In the genomic region with DNA sequence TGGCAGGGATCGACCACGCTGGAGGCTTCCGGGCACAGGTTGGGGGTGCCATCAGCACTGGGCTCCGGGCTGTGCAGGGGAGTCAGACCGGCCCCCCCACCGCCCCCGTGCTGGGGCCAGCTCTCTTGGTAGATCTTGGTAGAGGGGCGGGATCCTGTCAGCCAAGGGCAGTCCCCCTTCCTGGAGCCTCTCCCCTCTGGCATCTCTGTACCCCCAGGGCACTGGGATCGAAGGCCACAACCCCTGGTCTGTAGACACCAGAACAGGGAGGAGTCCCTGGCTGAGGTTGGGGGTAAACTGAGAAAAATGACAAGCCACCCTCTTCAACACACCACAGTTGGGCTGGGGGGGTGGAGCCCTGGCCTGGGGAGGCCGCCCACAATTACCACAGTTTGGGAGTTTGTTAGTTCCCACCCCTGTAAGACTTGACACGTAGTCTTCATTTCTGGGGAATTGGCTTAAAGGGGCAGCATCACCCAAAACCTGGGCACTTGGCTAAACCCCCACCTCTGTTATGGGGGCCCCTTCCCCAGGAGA, we compare ENCODE assay signal across 9 cellular contexts. TPM values are rescaled to one million over a fixed set of nuclear protein-coding genes. Genes with fewer than 3 reads are reported as not detected.
A peak's percentile ranks its signal among the peaks of the same experiment; 100 is the strongest.
DNase-seq lines count a peak whose midpoint lies in the region; ATAC-seq, FAIRE-seq and TF ChIP-seq lines count a peak whose summit lies in the region.
"Had no signal": no experiment of that assay in that cellular context is flagged by ENCODE, and none has a peak within 500 bp of the region (broad histone marks: within the 10 kb centered on the region; RNA-seq: fewer than 3 reads in every experiment).

No MANE protein-coding gene starts in this region.

- POLR2A ChIA-PET in HepG2 (lab: Yijun Ruan, JAX), result interaction anchor here (0.7 to 2.5 kb wide), 5 partner anchors 11 to 146 kb away, joined by 3 to 19 read pairs (median 4); a partner anchor contains a TSS

- H3K4me3 ChIP-seq in HepG2 (replicated peaks in 1 of 3; ENCODE audit: insufficient read depth in 1 of 3, low read depth in 2 of 3, low read length in 3 of 3) (peak overlapping the region; percentile 85 to 92 (median 91)), right lobe of liver (peak overlapping the region in 1 of 3 donors; percentile 91), mammary epithelial cell (replicated peaks in 1 of 3; ENCODE audit: insufficient read depth in 1 of 3, low read depth in 2 of 3, low read length in 3 of 3) (peak overlapping the region; percentile 63 to 80 (median 71)), mesodermal cell (ENCODE audit: extremely low read depth, insufficient read depth, low read length, poor library complexity, severe bottlenecking) (peak overlapping the region; percentile 83)

- ATAC-seq in HepG2 (no peak), right lobe of liver (no peak), HG02642 (IDR thresholded peaks at IDR 0.05; ENCODE audit: poor library complexity, unreplicated experiment) (no peak)

- no peak for TF ChIP-seq RAD21 in HepG2 (CRISPR knock-in tag; IDR thresholded peaks at IDR 0.05)

- no peaks in the 10 kb centered on the region for H3K36me3 ChIP-seq in HepG2 (replicated peaks in 1 of 2; ENCODE audit: control insufficient read depth in 1 of 2, insufficient read depth in 2 of 2, low read length in 2 of 2)
- H3K36me3 ChIP-seq in right lobe of liver, result no peaks in the 10 kb centered on the region
- H3K36me3 ChIP-seq in mammary epithelial cell (ENCODE audit: insufficient read depth, low read length), result no peaks in the 10 kb centered on the region
- H3K36me3 ChIP-seq in mesodermal cell (ENCODE audit: control insufficient read depth, insufficient read depth, low read length), result peaks cover 7% of the 10 kb centered on the region

- H3K27ac ChIP-seq in HepG2 (ENCODE audit: extremely low read length, insufficient read depth, low read length) (no peak overlapping the region), right lobe of liver (no peak overlapping the region), mammary epithelial cell (ENCODE audit: insufficient read depth, low read depth, low read length) (no peak overlapping the region), mesodermal cell (ENCODE audit: low read depth, low read length, severe bottlenecking) (no peak overlapping the region)

- no peak overlapping the region for H2AFZ ChIP-seq in HepG2 (ENCODE audit: low read length)
- peak overlapping the region; percentile 97 for H2AFZ ChIP-seq in mammary epithelial cell (ENCODE audit: low read depth, low read length)

- H3K9me3 ChIP-seq in HepG2 (ENCODE audit: low read length), result no peaks in the 10 kb centered on the region
- no peaks in the 10 kb centered on the region for H3K9me3 ChIP-seq in right lobe of liver
- no peaks in the 10 kb centered on the region for H3K9me3 ChIP-seq in mammary epithelial cell (replicated peaks; ENCODE audit: insufficient read depth, low read length)
- no peaks in the 10 kb centered on the region for H3K9me3 ChIP-seq in mesodermal cell (ENCODE audit: control insufficient read depth, low read length)

- CTCF ChIA-PET in HepG2 (lab: Yijun Ruan, JAX; ENCODE audit: low intra/inter-chr PET ratio, low total read pairs) (no interaction called here), mammary epithelial cell (lab: Charles Lee; ENCODE audit: low non-redundant PET) (no interaction called here)

- H3K4me2 ChIP-seq in HepG2 (ENCODE audit: low read depth, low read length) (peak overlapping the region; percentile 84), mammary epithelial cell (ENCODE audit: insufficient read depth, low read depth, low read length) (peak overlapping the region; percentile 100)

- H4K20me1 ChIP-seq in HepG2 (ENCODE audit: insufficient read depth, low read length) (no peaks in the 10 kb centered on the region), mammary epithelial cell (ENCODE audit: insufficient read depth, low read length) (no peaks in the 10 kb centered on the region)

- TF ChIP-seq CTCF in HepG2 (CRISPR knock-in tag; IDR thresholded peaks at IDR 0.05) (no peak), right lobe of liver (IDR thresholded peaks at IDR 0.05) (no peak), mammary epithelial cell (conservative IDR thresholded peaks at IDR 0.05 in 1 of 2, IDR thresholded peaks at IDR 0.05 in 1 of 2; ENCODE audit: extremely low read depth in 1 of 2, insufficient read depth in 1 of 2, low read depth in 1 of 2, low read length in 2 of 2) (no peak)

- in situ Hi-C loops in HepG2 (cut with HindIII; ENCODE audit: extremely low pct_ligation_motif_present, low pct_unique_long_range_greater_than_20kb) (no loop called here), mammary epithelial cell (cut with MboI; ENCODE audit: low sequenced_read_pairs in 2 of 2) (no loop called here)

- no peak for TF ChIP-seq POLR2A in HepG2 (IDR thresholded peaks at IDR 0.05; ENCODE audit: insufficient read depth in 1 of 2, low read depth in 2 of 2, low read length in 2 of 2)
- TF ChIP-seq POLR2A in right lobe of liver (IDR thresholded peaks at IDR 0.05), result no peak

- DNase-seq in HepG2 (ENCODE audit: low spot score) (no peak), right lobe of liver (no peak), mammary epithelial cell (peak; percentile 36), SK-N-DZ (ENCODE audit: low spot score) (no peak), RCC 7860 (ENCODE audit: low spot score) (no peak), Ammon's horn (ENCODE audit: low spot score) (no peak)

- dilution Hi-C loops in mammary epithelial cell (cut with HindIII; ENCODE audit: low sequenced_read_pairs), result no loop called here

- H3K27me3 ChIP-seq in HepG2 (ENCODE audit: control insufficient read depth in 1 of 2, insufficient read depth in 2 of 2, low read length in 2 of 2) (peaks cover 4 to 6% of the 10 kb centered on the region in 2 experiments; a peak in 3 of 5 replicates), right lobe of liver (no peaks in the 10 kb centered on the region), mammary epithelial cell (ENCODE audit: insufficient read depth, low read length) (no peaks in the 10 kb centered on the region)

- intact Hi-C loops in HepG2 (cut with micrococcal nuclease; ENCODE audit: unreplicated experiment) (loop anchor here (2.0 kb wide), 2 partner anchors 17 to 59 kb away; no protein-coding TSS in a partner anchor), right lobe of liver (cut with DNase I) (no loop called here), mammary epithelial cell (cut with micrococcal nuclease) (loop anchor here (1.0 to 5.0 kb wide), 2 partner anchors 230 to 606 kb away; a partner anchor contains a TSS)

- FAIRE-seq in HepG2 (lab: Jason Lieb, UNC) (no peak), RCC 7860 (lab: Jason Lieb, UNC) (no peak)
- FAIRE-seq: G401.6 had no signal

- H3K79me2 ChIP-seq in HepG2 (ENCODE audit: insufficient read depth, low read length) (no peaks in the 10 kb centered on the region), mammary epithelial cell (ENCODE audit: insufficient read depth, low read length) (no peaks in the 10 kb centered on the region)

- no TSS peak for BruUV-seq in HepG2 (replicated peaks; lab: Mats Ljungman, UMichigan)
- BruUV-seq in mammary epithelial cell (replicated peaks; lab: Mats Ljungman, UMichigan), result no TSS peak

- TF ChIP-seq EP300 in HepG2 (IDR thresholded peaks at IDR 0.05; ENCODE audit: low read depth in 2 of 2, low read length in 2 of 2), result no peak
- no peak for TF ChIP-seq EP300 in HepG2 (CRISPR knock-in tag; IDR thresholded peaks at IDR 0.05; ENCODE audit: borderline replicate concordance)

- H3K9ac ChIP-seq in HepG2 (ENCODE audit: insufficient read depth, low read depth, low read length) (peak overlapping the region; percentile 60), mammary epithelial cell (ENCODE audit: insufficient read depth, low read length) (no peak overlapping the region)

- WGBS in HepG2 (ENCODE audit: low lambda C conversion rate), result 33% methylated on average over 2 of the region's 11 CpGs
- 64% methylated on average over 4 of the region's 11 CpGs for WGBS in right lobe of liver (ENCODE audit: insufficient coverage, low coverage, low lambda C conversion rate, missing lambda C conversion rate)
- WGBS in mammary epithelial cell (ENCODE audit: low coverage, missing lambda C conversion rate), result 31% methylated on average over 6 of the region's 11 CpGs
- WGBS in mesodermal cell (ENCODE audit: insufficient coverage in 2 of 2), 2 experiments, result 28 to 60% methylated on average over 4 to 9 of the region's 11 CpGs

- peaks cover 22% of the 10 kb centered on the region for H3K4me1 ChIP-seq in HepG2 (ENCODE audit: insufficient read depth, low read length)
- peaks cover 0 to 11% (median 0%) of the 10 kb centered on the region in 4 donors for H3K4me1 ChIP-seq in right lobe of liver
- H3K4me1 ChIP-seq in mammary epithelial cell (ENCODE audit: insufficient read depth, low read length), result peaks cover 21% of the 10 kb centered on the region
- H3K4me1 ChIP-seq in mesodermal cell (ENCODE audit: control insufficient read depth, insufficient read depth, low read length, poor library complexity, severe bottlenecking), result peaks cover 10% of the 10 kb centered on the region

RNA-seq across cellular contexts. Expression of a gene that starts 0.9 kb away (rescaled TPM):
- 4.2 and 9.0 TPM in 2 replicates for total RNA-seq in HepG2 (2016; rRNA removed; fragmentation: Illumina TruSeq; extraction: Trizol)
- total RNA-seq in HepG2 (2016; cell fraction: cytosol; rRNA removed; fragmentation: Illumina TruSeq; extraction: Trizol; ENCODE audit: low read depth), result 3.2 and 3.4 TPM in 2 replicates
- total RNA-seq in HepG2 (2016; cell fraction: insoluble cytoplasmic fraction; rRNA removed; fragmentation: Illumina TruSeq; extraction: Trizol), result 2.8 and 8.0 TPM in 2 replicates
- 5.1 TPM in 2 replicates for total RNA-seq in HepG2 (2016; cell fraction: membrane; rRNA removed; fragmentation: Illumina TruSeq; extraction: Trizol)
- total RNA-seq in HepG2 (2016; cell fraction: nucleus; rRNA removed; fragmentation: Illumina TruSeq; extraction: Trizol), result 10.5 and 11.6 TPM in 2 replicates
- 17.1 and 19.6 TPM in 2 replicates for polyA plus RNA-seq in HepG2 (2011; rRNA removed)
- polyA plus RNA-seq in HepG2 (2011; cell fraction: cytosol; rRNA removed), result 15.6 and 24.7 TPM in 2 replicates
- 52.1 and 62.8 TPM in 2 replicates for polyA plus RNA-seq in HepG2 (2011; cell fraction: nucleus; rRNA removed)
- polyA plus RNA-seq in HepG2 (2012), result 5.9 and 7.0 TPM in 2 replicates
- 4.7 and 5.3 TPM in 2 replicates for polyA plus RNA-seq in HepG2 (2016; cell fraction: cytosol; fragmentation: Illumina TruSeq; extraction: Trizol; ENCODE audit: low read depth)
- polyA plus RNA-seq in HepG2 (2016; cell fraction: insoluble cytoplasmic fraction; fragmentation: Illumina TruSeq; extraction: Trizol; ENCODE audit: low read depth), result 3.9 and 4.0 TPM in 2 replicates
- 6.5 and 7.0 TPM in 2 replicates for polyA plus RNA-seq in HepG2 (2016; cell fraction: membrane; fragmentation: Illumina TruSeq; extraction: Trizol; ENCODE audit: low read depth)
- polyA plus RNA-seq in HepG2 (2016; cell fraction: nucleus; fragmentation: Illumina TruSeq; extraction: Trizol; ENCODE audit: insufficient read depth, low read depth), result 18.8 and 19.8 TPM in 2 replicates
- polyA minus RNA-seq in HepG2 (2011; rRNA and poly(A)+ RNA removed; ENCODE audit: low replicate concordance), result 1.3 and 29.5 TPM in 2 replicates
- polyA minus RNA-seq in HepG2 (2011; cell fraction: cytosol; rRNA and poly(A)+ RNA removed), result 9.5 and 10.8 TPM in 2 replicates
- polyA minus RNA-seq in HepG2 (2011; cell fraction: nucleus; rRNA and poly(A)+ RNA removed), result 8.8 and 10.6 TPM in 2 replicates
- 1 to 10 TPM; 1.3 to 3.1 (median 2.2) TPM for total RNA-seq in right lobe of liver
- 10 to 100 TPM; 65.2 to 69.3 TPM for total RNA-seq in mammary epithelial cell
- 50.7 TPM for polyA plus RNA-seq in mammary epithelial cell
- polyA minus RNA-seq in mammary epithelial cell, result 31.4 TPM
- polyA plus RNA-seq in mesodermal cell (2013, experiment 1 of 2), result 34.4 TPM
- 27.4 TPM for polyA plus RNA-seq in mesodermal cell (2013, experiment 2 of 2)
- 17.3 and 17.5 TPM in 2 replicates for polyA plus RNA-seq in SK-N-DZ (2014; cell fraction: cytosol; rRNA removed)
- polyA plus RNA-seq in SK-N-DZ (2014; cell fraction: nucleus; rRNA removed), result 25.4 and 37.9 TPM in 2 replicates

RNA-seq across cellular contexts. Expression of a gene that starts 34.3 kb away (rescaled TPM):
- total RNA-seq in HepG2 (2016; rRNA removed; fragmentation: Illumina TruSeq; extraction: Trizol) (28.3 and 31.3 TPM in 2 replicates), right lobe of liver (10 to 100 TPM in 3 of 6 experiments, 1 to 10 TPM in 3; 5.5 to 17.1 (median 10.8) TPM), mammary epithelial cell (10 to 100 TPM; 20.5 to 36.5 TPM)
- 6.8 and 10.0 TPM in 2 replicates for total RNA-seq in HepG2 (2016; cell fraction: cytosol; rRNA removed; fragmentation: Illumina TruSeq; extraction: Trizol; ENCODE audit: low read depth)
- total RNA-seq in HepG2 (2016; cell fraction: insoluble cytoplasmic fraction; rRNA removed; fragmentation: Illumina TruSeq; extraction: Trizol), result 28.2 and 33.5 TPM in 2 replicates
- total RNA-seq in HepG2 (2016; cell fraction: membrane; rRNA removed; fragmentation: Illumina TruSeq; extraction: Trizol), result 17.0 and 17.8 TPM in 2 replicates
- 32.1 and 38.6 TPM in 2 replicates for total RNA-seq in HepG2 (2016; cell fraction: nucleus; rRNA removed; fragmentation: Illumina TruSeq; extraction: Trizol)
- polyA plus RNA-seq in HepG2 (2011; rRNA removed) (9.8 and 10.0 TPM in 2 replicates), mammary epithelial cell (12.5 TPM)
- 3.3 and 3.7 TPM in 2 replicates for polyA plus RNA-seq in HepG2 (2011; cell fraction: cytosol; rRNA removed)
- 69.5 and 91.8 TPM in 2 replicates for polyA plus RNA-seq in HepG2 (2011; cell fraction: nucleus; rRNA removed)
- 12.4 and 16.5 TPM in 2 replicates for polyA plus RNA-seq in HepG2 (2012)
- 5.0 TPM in 2 replicates for polyA plus RNA-seq in HepG2 (2016; cell fraction: cytosol; fragmentation: Illumina TruSeq; extraction: Trizol; ENCODE audit: low read depth)
- 23.7 and 26.7 TPM in 2 replicates for polyA plus RNA-seq in HepG2 (2016; cell fraction: insoluble cytoplasmic fraction; fragmentation: Illumina TruSeq; extraction: Trizol; ENCODE audit: low read depth)
- 7.9 and 9.5 TPM in 2 replicates for polyA plus RNA-seq in HepG2 (2016; cell fraction: membrane; fragmentation: Illumina TruSeq; extraction: Trizol; ENCODE audit: low read depth)
- polyA plus RNA-seq in HepG2 (2016; cell fraction: nucleus; fragmentation: Illumina TruSeq; extraction: Trizol; ENCODE audit: insufficient read depth, low read depth), result 69.2 and 78.2 TPM in 2 replicates
- polyA minus RNA-seq in HepG2 (2011; rRNA and poly(A)+ RNA removed; ENCODE audit: low replicate concordance), result 4.7 and 19.7 TPM in 2 replicates
- 3.1 and 3.5 TPM in 2 replicates for polyA minus RNA-seq in HepG2 (2011; cell fraction: cytosol; rRNA and poly(A)+ RNA removed)
- polyA minus RNA-seq in HepG2 (2011; cell fraction: nucleus; rRNA and poly(A)+ RNA removed), result 13.1 and 15.3 TPM in 2 replicates
- 32.7 TPM for polyA minus RNA-seq in mammary epithelial cell
- polyA plus RNA-seq in mesodermal cell (2013, experiment 1 of 2), result 45.2 TPM
- 46.5 TPM for polyA plus RNA-seq in mesodermal cell (2013, experiment 2 of 2)
- 41.0 and 44.2 TPM in 2 replicates for polyA plus RNA-seq in SK-N-DZ (2014; cell fraction: cytosol; rRNA removed)
- polyA plus RNA-seq in SK-N-DZ (2014; cell fraction: nucleus; rRNA removed), result 129 and 152 TPM in 2 replicates

RNA-seq across cellular contexts. Expression of a gene that starts 50.4 kb away (rescaled TPM):
- total RNA-seq in HepG2 (2016; rRNA removed; fragmentation: Illumina TruSeq; extraction: Trizol), result 37.1 and 42.1 TPM in 2 replicates
- total RNA-seq in HepG2 (2016; cell fraction: cytosol; rRNA removed; fragmentation: Illumina TruSeq; extraction: Trizol; ENCODE audit: low read depth), result 7.2 and 8.5 TPM in 2 replicates
- total RNA-seq in HepG2 (2016; cell fraction: insoluble cytoplasmic fraction; rRNA removed; fragmentation: Illumina TruSeq; extraction: Trizol), result 34.5 and 46.1 TPM in 2 replicates
- total RNA-seq in HepG2 (2016; cell fraction: membrane; rRNA removed; fragmentation: Illumina TruSeq; extraction: Trizol), result 23.0 and 25.4 TPM in 2 replicates
- total RNA-seq in HepG2 (2016; cell fraction: nucleus; rRNA removed; fragmentation: Illumina TruSeq; extraction: Trizol), result 19.0 and 24.0 TPM in 2 replicates
- polyA plus RNA-seq in HepG2 (2011; rRNA removed), result 41.3 and 51.5 TPM in 2 replicates
- polyA plus RNA-seq in HepG2 (2011; cell fraction: cytosol; rRNA removed), result 28.0 and 37.2 TPM in 2 replicates
- 80.9 and 98.9 TPM in 2 replicates for polyA plus RNA-seq in HepG2 (2011; cell fraction: nucleus; rRNA removed)
- 44.2 and 48.1 TPM in 2 replicates for polyA plus RNA-seq in HepG2 (2012)
- polyA plus RNA-seq in HepG2 (2016; cell fraction: cytosol; fragmentation: Illumina TruSeq; extraction: Trizol; ENCODE audit: low read depth), result 12.6 and 15.0 TPM in 2 replicates
- polyA plus RNA-seq in HepG2 (2016; cell fraction: insoluble cytoplasmic fraction; fragmentation: Illumina TruSeq; extraction: Trizol; ENCODE audit: low read depth), result 55.0 and 56.0 TPM in 2 replicates
- 24.9 and 27.1 TPM in 2 replicates for polyA plus RNA-seq in HepG2 (2016; cell fraction: membrane; fragmentation: Illumina TruSeq; extraction: Trizol; ENCODE audit: low read depth)
- 49.6 and 53.8 TPM in 2 replicates for polyA plus RNA-seq in HepG2 (2016; cell fraction: nucleus; fragmentation: Illumina TruSeq; extraction: Trizol; ENCODE audit: insufficient read depth, low read depth)
- 55.9 and 116 TPM in 2 replicates for polyA minus RNA-seq in HepG2 (2011; rRNA and poly(A)+ RNA removed; ENCODE audit: low replicate concordance)
- polyA minus RNA-seq in HepG2 (2011; cell fraction: cytosol; rRNA and poly(A)+ RNA removed), result 13.8 and 16.4 TPM in 2 replicates
- polyA minus RNA-seq in HepG2 (2011; cell fraction: nucleus; rRNA and poly(A)+ RNA removed), result 11.3 and 16.7 TPM in 2 replicates
- 10 to 100 TPM; 16.6 to 25.9 (median 22.2) TPM for total RNA-seq in right lobe of liver
- 10 to 100 TPM; 24.5 to 53.7 TPM for total RNA-seq in mammary epithelial cell
- 37.7 TPM for polyA plus RNA-seq in mammary epithelial cell
- polyA minus RNA-seq in mammary epithelial cell, result 38.7 TPM
- polyA plus RNA-seq in mesodermal cell (2013, experiment 1 of 2), result 39.9 TPM
- 35.5 TPM for polyA plus RNA-seq in mesodermal cell (2013, experiment 2 of 2)
- polyA plus RNA-seq in SK-N-DZ (2014; cell fraction: cytosol; rRNA removed), result 62.2 and 79.0 TPM in 2 replicates
- 53.9 and 93.5 TPM in 2 replicates for polyA plus RNA-seq in SK-N-DZ (2014; cell fraction: nucleus; rRNA removed)

Comparison
In these comparisons a context has a peak if more than half of its experiments do, and no peak if none do; other contexts are left out.
1. intact Hi-C loops: an anchor here in HepG2 (2.0 kb wide) and mammary epithelial cell (1.0 to 5.0 kb wide); none called in right lobe of liver.